ENCODE assay signal across 26 cellular contexts in genomic region chr3:25313286-25313685, GRCh38.
DNase-seq lines count a peak whose midpoint lies in the region; ATAC-seq and TF ChIP-seq lines count a peak whose summit lies in the region.
"Had no signal": no experiment of that assay in that cellular context is flagged by ENCODE, and none has a peak within 500 bp of the region (broad histone marks: within the 10 kb centered on the region; RNA-seq: fewer than 3 reads in every experiment).

No MANE protein-coding gene starts in this region.

- H3K4me1 Mint-ChIP-seq in GM23338: no peaks in the 10 kb centered on the region
- H3K4me1 Mint-ChIP-seq: CD4-positive, alpha-beta memory T cell had no signal

- H2AFZ ChIP-seq in GM23338: 0 out of 2 replicates have a peak overlapping the region, but pooled peaks have one; percentile 6

- TF ChIP-seq CTCF in GM23338 (conservative IDR thresholded peaks at IDR 0.05; ENCODE audit: low read depth in 2 of 2): no peak
- TF ChIP-seq CTCF in NB4 (IDR thresholded peaks at IDR 0.05; ENCODE audit: low read depth, low read length): no peak

- H3K27me3 ChIP-seq in GM23338 (ENCODE audit: insufficient read depth): no peaks in the 10 kb centered on the region

- H4K20me1 ChIP-seq in GM23338 (replicated peaks; ENCODE audit: insufficient read depth): no peaks in the 10 kb centered on the region

- TF ChIP-seq POLR2A in NB4 (IDR thresholded peaks at IDR 0.05; ENCODE audit: extremely low read depth, insufficient read length): no peak

- H3K4me1 ChIP-seq in GM23338 (ENCODE audit: insufficient read depth): no peaks in the 10 kb centered on the region
- H3K4me1 ChIP-seq: A549, Caco-2 had no signal

- H3K27ac ChIP-seq in GM23338 (ENCODE audit: low read depth): no peak overlapping the region
- H3K27ac ChIP-seq: A549 had no signal

- H3K9me2 ChIP-seq in GM23338 (ENCODE audit: insufficient read depth): no peaks in the 10 kb centered on the region

- H3K9me3 Mint-ChIP-seq in GM23338: no peaks in the 10 kb centered on the region

- no peak overlapping the region for H3K4me3 Mint-ChIP-seq in GM23338
- H3K4me3 Mint-ChIP-seq: CD4-positive, alpha-beta memory T cell had no signal

- H3K36me3 Mint-ChIP-seq in GM23338 (ENCODE audit: low read depth): no peaks in the 10 kb centered on the region
- H3K36me3 Mint-ChIP-seq: CD4-positive, alpha-beta memory T cell had no signal

- no peaks in the 10 kb centered on the region for H3F3A ChIP-seq in GM23338 (replicated peaks; ENCODE audit: low read depth)

- H3K79me2 ChIP-seq in GM23338 (replicated peaks; ENCODE audit: insufficient read depth): no peaks in the 10 kb centered on the region

- H3K27me3 Mint-ChIP-seq in GM23338 (ENCODE audit: insufficient read depth, low read depth, poor library complexity): peaks cover 4% of the 10 kb centered on the region
- H3K27me3 Mint-ChIP-seq: CD4-positive, alpha-beta memory T cell had no signal

- H3K4me3 ChIP-seq in GM23338: no peak overlapping the region
- H3K4me3 ChIP-seq in NB4 (ENCODE audit: low read depth, low read length): no peak overlapping the region
- H3K4me3 ChIP-seq: A549 had no signal

- ATAC-seq in GM23338 (no peak), GM21529 (IDR thresholded peaks at IDR 0.05; ENCODE audit: unreplicated experiment) (no peak), HG02678 (IDR thresholded peaks at IDR 0.05; ENCODE audit: unreplicated experiment) (no peak)
- ATAC-seq: A549 had no signal

- no peak overlapping the region for H3K27ac Mint-ChIP-seq in GM23338
- H3K27ac Mint-ChIP-seq: CD4-positive, alpha-beta memory T cell had no signal

- H3K36me3 ChIP-seq in GM23338 (ENCODE audit: insufficient read depth): no peaks in the 10 kb centered on the region

- DNase-seq in GM23338 (ENCODE audit: low spot score): no peak
- DNase-seq in NB4 (ENCODE audit: low read depth): peak; percentile 28
- peak; percentile 4 for DNase-seq in amniotic epithelial cell (ENCODE audit: low read depth)
- DNase-seq in iris pigment epithelial cell (ENCODE audit: low read depth): peak; percentile 64
- no peak for DNase-seq in DMS153 (lab: John Stamatoyannopoulos, UW)
- DNase-seq: C1 segment of cervical spinal cord; Caco-2; CD4-positive, alpha-beta memory T cell; DMS79; GF-D8; HCEC 1CT; KBM-7; MM.1S; NCI-H1105 treated with DMSO at 0.1 percent for 48 hours; NCI-H146; NCI-H2029; NCI-H446 treated with DMSO at 0.1 percent for 48 hours; NCI-H526; NCI-H82; NK-92 treated with Interleukin-12 subunit alpha and Interleukin-12 subunit beta, amount 100 ng/mL, for 24 hours; Right ventricle myocardium superior; RPMI8226; SW 1271 had no signal

- no peak overlapping the region for H3K4me2 ChIP-seq in GM23338
- H3K4me2 ChIP-seq: A549 had no signal

TF ChIP-seq in GM23338, 12 proteins besides CTCF, POLR2A, EP300 and RAD21:
- TF ChIP-seq CREB1 (CRISPR knock-in tag; IDR thresholded peaks at IDR 0.05; ENCODE audit: low read depth) (no peak), ZNF331 (CRISPR knock-in tag; IDR thresholded peaks at IDR 0.05; ENCODE audit: low read depth) (no peak), EZH2phosphoT487 (IDR thresholded peaks at IDR 0.05; ENCODE audit: unreplicated experiment) (no peak), EZH2 (IDR thresholded peaks at IDR 0.05; ENCODE audit: low read depth, unreplicated experiment) (no peak), JUNB (IDR thresholded peaks at IDR 0.05; ENCODE audit: unreplicated experiment) (no peak), ZNF114 (CRISPR knock-in tag; IDR thresholded peaks at IDR 0.05) (no peak), STAT1 (IDR thresholded peaks at IDR 0.05; ENCODE audit: unreplicated experiment) (no peak), POLR2AphosphoS5 (IDR thresholded peaks at IDR 0.05; ENCODE audit: low read depth) (no peak)

Comparison
In these comparisons a context has a peak if more than half of its experiments do, and no peak if none do; other contexts are left out.
1. DNase-seq: peak in NB4 (single experiment), amniotic epithelial cell (single experiment) and iris pigment epithelial cell (single experiment); none in GM23338 (single experiment) and DMS153 (single experiment).